Comparison of ENCODE assay signal across 26 cellular contexts in genomic region chr4:152620218-152620617, GRCh38.
"Had no signal": no experiment of that assay in that cellular context is flagged by ENCODE, and none has a peak within 500 bp of the region (broad histone marks: within the 10 kb centered on the region; RNA-seq: fewer than 3 reads in every experiment).

No MANE protein-coding gene starts in this region.

- H3K36me3 ChIP-seq: heart right ventricle, left ventricle myocardium inferior, right atrium auricular region, right lobe of liver, stomach, thoracic aorta, tibial artery, upper lobe of right lung had no signal

- H3K27ac Mint-ChIP-seq: naive thymus-derived CD8-positive, alpha-beta T cell; nephron; stimulated activated naive B cell treated with anti-CD40 and anti-IgM and Interleukin-4, amounts not matched to agents 10 μg/mL and 1 μg/mL and 100 μg/mL, for 72 hours had no signal

- H3K79me2 ChIP-seq: hepatocyte, parathyroid adenoma had no signal

- H3K4me3 ChIP-seq: heart right ventricle, hepatocyte, left ventricle myocardium inferior, lung, psoas muscle, right atrium auricular region, right lobe of liver, smooth muscle cell, stomach, thoracic aorta, tibial artery, upper lobe of right lung had no signal

- DNase-seq: heart right ventricle; islet precursor cell; left ventricle myocardium inferior; naive thymus-derived CD8-positive, alpha-beta T cell; occipital lobe; psoas muscle; right lobe of liver; stimulated activated CD4-positive, alpha-beta T cell treated with anti-CD3 and anti-CD28 coated beads, Interleukin-1b, Interleukin-23, amount 100 ng/mL, for 48 hours; stimulated activated CD4-positive, alpha-beta T cell treated with anti-CD3 and anti-CD28 coated beads, Interleukin-2, amount 100 ng/mL, for 48 hours; stimulated activated CD4-positive, alpha-beta T cell treated with anti-CD3 and anti-CD28 coated beads, Interleukin-4, amount 100 ng/mL, for 4 hours; stimulated activated CD8-positive, alpha-beta memory T cell treated with anti-CD3 and anti-CD28 coated beads, Interleukin-4, amount 100 ng/mL, for 48 hours; stimulated activated naive B cell treated with anti-CD40 and anti-IgM and Interleukin-4, amounts not matched to agents 10 μg/mL and 1 μg/mL and 100 μg/mL, for 72 hours; stimulated activated naive CD8-positive, alpha-beta T cell treated with anti-CD3 and anti-CD28 coated beads, Interleukin-15, Interleukin-2, amounts not matched to agents 100 U/mL and 50 U/mL, for 24 hours; stomach; tibial artery; trophoblast cell; upper lobe of right lung had no signal

- H2AFZ ChIP-seq: hepatocyte, parathyroid adenoma had no signal

- H3K4me2 ChIP-seq: hepatocyte, smooth muscle cell had no signal

- H3K4me1 Mint-ChIP-seq: naive thymus-derived CD8-positive, alpha-beta T cell; nephron; neural crest cell had no signal

- H3K9me3 ChIP-seq: heart right ventricle, left ventricle myocardium inferior, psoas muscle, right atrium auricular region, right lobe of liver, stomach, thoracic aorta, tibial artery, upper lobe of right lung had no signal

- ATAC-seq: heart right ventricle; naive thymus-derived CD8-positive, alpha-beta T cell; right lobe of liver; stimulated activated naive B cell treated with anti-CD40 and anti-IgM and Interleukin-4, amounts not matched to agents 10 μg/mL and 1 μg/mL and 100 μg/mL, for 72 hours; stimulated activated naive CD8-positive, alpha-beta T cell treated with anti-CD3 and anti-CD28 coated beads, Interleukin-15, Interleukin-2, amounts not matched to agents 100 U/mL and 50 U/mL, for 24 hours; upper lobe of right lung had no signal

- H3K27me3 ChIP-seq: hepatocyte, right atrium auricular region, right lobe of liver, stomach, upper lobe of right lung had no signal

- H3K4me3 Mint-ChIP-seq: naive thymus-derived CD8-positive, alpha-beta T cell; nephron; neural crest cell; stimulated activated naive B cell treated with anti-CD40 and anti-IgM and Interleukin-4, amounts not matched to agents 10 μg/mL and 1 μg/mL and 100 μg/mL, for 72 hours had no signal

- H3K9me3 Mint-ChIP-seq: naive thymus-derived CD8-positive, alpha-beta T cell; nephron; neural crest cell; stimulated activated naive B cell treated with anti-CD40 and anti-IgM and Interleukin-4, amounts not matched to agents 10 μg/mL and 1 μg/mL and 100 μg/mL, for 72 hours had no signal

- FAIRE-seq: urothelium cell line had no signal

- H3K4me1 ChIP-seq: heart right ventricle, left ventricle myocardium inferior, parathyroid adenoma, psoas muscle, right atrium auricular region, right lobe of liver, stomach, tibial artery, upper lobe of right lung had no signal

- H3K9ac ChIP-seq: parathyroid adenoma had no signal

- H3K27ac ChIP-seq: heart right ventricle, hepatocyte, left ventricle myocardium inferior, parathyroid adenoma, psoas muscle, right atrium auricular region, right lobe of liver, stomach, thoracic aorta, tibial artery, upper lobe of right lung had no signal

- H3K27me3 Mint-ChIP-seq: stimulated activated naive B cell treated with anti-CD40 and anti-IgM and Interleukin-4, amounts not matched to agents 10 μg/mL and 1 μg/mL and 100 μg/mL, for 72 hours had no signal
